In genomic region chr6:5749016-5749665, GRCh38 we compare ENCODE assay signal across 22 cellular contexts.
DNase-seq lines count a peak whose midpoint lies in the region; ATAC-seq, FAIRE-seq and TF ChIP-seq lines count a peak whose summit lies in the region.
"Had no signal": no experiment of that assay in that cellular context is flagged by ENCODE, and none has a peak within 500 bp of the region (broad histone marks: within the 10 kb centered on the region; RNA-seq: fewer than 3 reads in every experiment).

No MANE protein-coding gene starts in this region.

- H3K23me2 ChIP-seq in H1 (ENCODE audit: low read depth, low read length), result no peaks in the 10 kb centered on the region

- DNase-seq in activated CD4-positive, alpha-beta T cell treated with anti-CD3 and anti-CD28 coated beads, Interleukin-2, amount 10 ng/mL, durations not matched to agents 7 days and 5 days, result no peak
- no peak for DNase-seq in activated CD4-positive, alpha-beta T cell treated with anti-CD3 and anti-CD28 coated beads for 36 hours
- DNase-seq in H1 (ENCODE audit: low read depth in 1 of 2, low spot score in 2 of 2) (no peak), lower lobe of right lung (peak; percentile 28), sciatic nerve (ENCODE audit: low spot score) (no peak), superior temporal gyrus (ENCODE audit: extremely low spot score) (no peak), mammary epithelial cell (no peak), CD1c-positive myeloid dendritic cell (ENCODE audit: extremely low spot score) (no peak)
- DNase-seq: AML-193; CD4-positive, CD25-positive, alpha-beta regulatory T cell; COR-L47; DMS 273 treated with DMSO at 0.1 percent for 48 hours; H7; MM.1S; NCI-H1092; NCI-H1436 treated with DMSO at 0.1 percent for 48 hours; NCI-H2081; NCI-H446 treated with DMSO at 0.1 percent for 48 hours; NK-92 treated with Interleukin-12 subunit alpha and Interleukin-12 subunit beta, amount 100 ng/mL, for 24 hours had no signal

- H3K4me2 ChIP-seq in H1 (ENCODE audit: insufficient read depth in 1 of 2, low read depth in 2 of 2, low read length in 2 of 2) (no peak overlapping the region), mammary epithelial cell (ENCODE audit: insufficient read depth, low read depth, low read length) (no peak overlapping the region)

- peaks cover 13% of the 10 kb centered on the region for H3K9me3 Mint-ChIP-seq in activated CD4-positive, alpha-beta T cell treated with anti-CD3 and anti-CD28 coated beads, Interleukin-2, amount 10 ng/mL, durations not matched to agents 7 days and 5 days
- peaks cover 19% of the 10 kb centered on the region for H3K9me3 Mint-ChIP-seq in activated CD4-positive, alpha-beta T cell treated with anti-CD3 and anti-CD28 coated beads for 36 hours (ENCODE audit: low read depth)

- H3K36me3 Mint-ChIP-seq in activated CD4-positive, alpha-beta T cell treated with anti-CD3 and anti-CD28 coated beads, Interleukin-2, amount 10 ng/mL, durations not matched to agents 7 days and 5 days (ENCODE audit: low read depth), result peaks cover 10% of the 10 kb centered on the region
- H3K36me3 Mint-ChIP-seq in activated CD4-positive, alpha-beta T cell treated with anti-CD3 and anti-CD28 coated beads for 36 hours (ENCODE audit: low read depth), result peaks cover 24% of the 10 kb centered on the region

- peaks cover 0 to 6% (median 3%) of the 10 kb centered on the region in 4 experiments; a peak in 4 of 7 replicates for H3K4me1 ChIP-seq in H1 (replicated peaks in 1 of 4; ENCODE audit: control insufficient read depth in 3 of 4, insufficient read depth in 4 of 4, low read length in 3 of 4)
- no peaks in the 10 kb centered on the region for H3K4me1 ChIP-seq in lower lobe of right lung
- no peaks in the 10 kb centered on the region for H3K4me1 ChIP-seq in mammary epithelial cell (ENCODE audit: insufficient read depth, low read length)

- H2BK5ac ChIP-seq in H1 (ENCODE audit: low read depth, low read length), result no peak overlapping the region

- no peak overlapping the region for H4K5ac ChIP-seq in H1 (ENCODE audit: insufficient read length, low read depth, low read length)

- H3K4ac ChIP-seq in H1 (replicated peaks; ENCODE audit: insufficient read length, low read depth, low read length), result no peak overlapping the region

- H4K20me1 ChIP-seq in H1 (replicated peaks in 1 of 2; ENCODE audit: control insufficient read depth in 1 of 2, insufficient read depth in 2 of 2, low read length in 2 of 2) (no peaks in the 10 kb centered on the region), mammary epithelial cell (ENCODE audit: insufficient read depth, low read length) (no peaks in the 10 kb centered on the region)

- no peak overlapping the region for H2BK20ac ChIP-seq in H1 (ENCODE audit: low read length)

- H3K4me3 ChIP-seq in H1 (ENCODE audit: extremely low read depth in 1 of 4, insufficient read depth in 2 of 4, low read depth in 3 of 4, low read length in 4 of 4) (no peak overlapping the region), lower lobe of right lung (no peak overlapping the region), mammary epithelial cell (replicated peaks in 1 of 3; ENCODE audit: insufficient read depth in 1 of 3, low read depth in 2 of 3, low read length in 3 of 3) (no peak overlapping the region)

- no peaks in the 10 kb centered on the region for H3K27me3 Mint-ChIP-seq in activated CD4-positive, alpha-beta T cell treated with anti-CD3 and anti-CD28 coated beads, Interleukin-2, amount 10 ng/mL, durations not matched to agents 7 days and 5 days
- H3K27me3 Mint-ChIP-seq in activated CD4-positive, alpha-beta T cell treated with anti-CD3 and anti-CD28 coated beads for 36 hours, result no peaks in the 10 kb centered on the region
- H3K27me3 Mint-ChIP-seq: CD4-positive, CD25-positive, alpha-beta regulatory T cell had no signal

- H3K79me1 ChIP-seq in H1 (ENCODE audit: low read depth, low read length), result no peaks in the 10 kb centered on the region

- H3K9me3 ChIP-seq in H1 (ENCODE audit: insufficient read depth in 2 of 2, low read depth in 1 of 2, low read length in 1 of 2) (peaks cover under 1 to 2% of the 10 kb centered on the region in 2 experiments; a peak in 3 of 4 replicates), lower lobe of right lung (peaks cover 4% of the 10 kb centered on the region), mammary epithelial cell (replicated peaks; ENCODE audit: insufficient read depth, low read length) (no peaks in the 10 kb centered on the region)

- H3K27me3 ChIP-seq in H1 (replicated peaks in 1 of 4; ENCODE audit: control insufficient read depth in 3 of 4, extremely low read depth in 1 of 4, insufficient read depth in 3 of 4, low read length in 3 of 4), result no peaks in the 10 kb centered on the region
- H3K27me3 ChIP-seq in lower lobe of right lung (ENCODE audit: low read depth), result no peaks in the 10 kb centered on the region
- H3K27me3 ChIP-seq in mammary epithelial cell (ENCODE audit: insufficient read depth, low read length), result no peaks in the 10 kb centered on the region

- no peak overlapping the region for H3K56ac ChIP-seq in H1 (replicated peaks; ENCODE audit: insufficient read length, low read depth, low read length)

- TF ChIP-seq POLR2A in H1 (IDR thresholded peaks at IDR 0.05; ENCODE audit: control extremely low read depth in 1 of 2, low read depth in 2 of 2, low read length in 2 of 2), result no peak

- no peak for TF ChIP-seq RAD21 in H1 (IDR thresholded peaks at IDR 0.05 in 1 of 2, conservative IDR thresholded peaks at IDR 0.05 in 1 of 2; ENCODE audit: low read depth in 2 of 2, low read length in 2 of 2)

- H2BK120ac ChIP-seq in H1 (replicated peaks; ENCODE audit: low read depth, low read length), result no peak overlapping the region

- H4K8ac ChIP-seq in H1 (ENCODE audit: extremely low read depth, insufficient read depth, low read length), result 0 out of 2 replicates have a peak overlapping the region, but pooled peaks have one; percentile 62

- no peak overlapping the region for H3K4me3 Mint-ChIP-seq in activated CD4-positive, alpha-beta T cell treated with anti-CD3 and anti-CD28 coated beads, Interleukin-2, amount 10 ng/mL, durations not matched to agents 7 days and 5 days
- no peak overlapping the region for H3K4me3 Mint-ChIP-seq in activated CD4-positive, alpha-beta T cell treated with anti-CD3 and anti-CD28 coated beads for 36 hours
- H3K4me3 Mint-ChIP-seq: CD4-positive, CD25-positive, alpha-beta regulatory T cell had no signal

- WGBS in H1 (ENCODE audit: extremely low coverage in 1 of 2, insufficient coverage in 1 of 2, insufficient read length in 1 of 2, insufficient replicate concordance in 2 of 2, low coverage in 1 of 2, low lambda C conversion rate in 2 of 2, missing lambda C conversion rate in 1 of 2), 2 experiments, result 79% methylated on average over 6 of the region's 6 CpGs; no CpG with 5 or more reads in 1 of the 2 experiments
- 93% methylated on average over 5 of the region's 6 CpGs for WGBS in mammary epithelial cell (ENCODE audit: low coverage, missing lambda C conversion rate)

- H3K27ac ChIP-seq in H1 (ENCODE audit: low read depth, low read length), result no peak overlapping the region
- no peak overlapping the region for H3K27ac ChIP-seq in lower lobe of right lung
- H3K27ac ChIP-seq in mammary epithelial cell (ENCODE audit: insufficient read depth, low read depth, low read length), result no peak overlapping the region
- H3K27ac ChIP-seq: 22Rv1 had no signal

- H2AFZ ChIP-seq in H1 (ENCODE audit: low read length), result no peak overlapping the region
- no peak overlapping the region for H2AFZ ChIP-seq in mammary epithelial cell (ENCODE audit: low read depth, low read length)

- no peak for FAIRE-seq in H1 (lab: Jason Lieb, UNC)
- FAIRE-seq: G401.6, RCC 7860 had no signal

- H3K27ac Mint-ChIP-seq in activated CD4-positive, alpha-beta T cell treated with anti-CD3 and anti-CD28 coated beads, Interleukin-2, amount 10 ng/mL, durations not matched to agents 7 days and 5 days, result peak overlapping the region; percentile 74
- H3K27ac Mint-ChIP-seq in activated CD4-positive, alpha-beta T cell treated with anti-CD3 and anti-CD28 coated beads for 36 hours, result no peak overlapping the region

- no peaks in the 10 kb centered on the region for H3K4me1 Mint-ChIP-seq in activated CD4-positive, alpha-beta T cell treated with anti-CD3 and anti-CD28 coated beads, Interleukin-2, amount 10 ng/mL, durations not matched to agents 7 days and 5 days
- no peaks in the 10 kb centered on the region for H3K4me1 Mint-ChIP-seq in activated CD4-positive, alpha-beta T cell treated with anti-CD3 and anti-CD28 coated beads for 36 hours

- no peak for ATAC-seq in activated CD4-positive, alpha-beta T cell treated with anti-CD3 and anti-CD28 coated beads for 36 hours
- ATAC-seq in lower lobe of right lung (no peak), sciatic nerve (peak; percentile 15)

- no TSS peak for BruUV-seq in mammary epithelial cell (replicated peaks; lab: Mats Ljungman, UMichigan)

- H3K9ac ChIP-seq in H1 (replicated peaks in 1 of 4; ENCODE audit: extremely low read depth in 1 of 4, low read depth in 3 of 4, low read length in 3 of 4) (no peak overlapping the region), mammary epithelial cell (ENCODE audit: insufficient read depth, low read length) (no peak overlapping the region)

- no peak overlapping the region for H3K18ac ChIP-seq in H1 (ENCODE audit: extremely low read depth, low read length)

- H3K79me2 ChIP-seq in H1 (ENCODE audit: control insufficient read depth in 1 of 2, insufficient read depth in 2 of 2, low read length in 2 of 2) (no peaks in the 10 kb centered on the region), mammary epithelial cell (ENCODE audit: insufficient read depth, low read length) (no peaks in the 10 kb centered on the region)

- H2BK12ac ChIP-seq in H1 (ENCODE audit: low read depth, low read length), result no peak overlapping the region

- POLR2A ChIA-PET in activated CD4-positive, alpha-beta T cell treated with anti-CD3 and anti-CD28 coated beads, Interleukin-2, amount 10 ng/mL, durations not matched to agents 7 days and 5 days (lab: Charles Lee), result no interaction called here
- POLR2A ChIA-PET in activated CD4-positive, alpha-beta T cell treated with anti-CD3 and anti-CD28 coated beads for 36 hours (lab: Charles Lee), result no interaction called here
- POLR2A ChIA-PET in H1 (lab: Charles Lee; ENCODE audit: partially characterized antibody), result no interaction called here

- H2BK15ac ChIP-seq in H1 (ENCODE audit: low read length), result no peak overlapping the region

- no peak overlapping the region for H3K14ac ChIP-seq in H1 (ENCODE audit: insufficient read length)

- CTCF ChIA-PET in activated CD4-positive, alpha-beta T cell treated with anti-CD3 and anti-CD28 coated beads, Interleukin-2, amount 10 ng/mL, durations not matched to agents 7 days and 5 days (lab: Charles Lee), result no interaction called here
- CTCF ChIA-PET in activated CD4-positive, alpha-beta T cell treated with anti-CD3 and anti-CD28 coated beads for 36 hours (lab: Charles Lee), result no interaction called here
- CTCF ChIA-PET in H1 (lab: Charles Lee; ENCODE audit: partially characterized antibody), result interaction anchor here (1.2 to 2.7 kb wide), 3 partner anchors 16 to 251 kb away, joined by 3 to 12 read pairs (median 3); no protein-coding TSS in a partner anchor
- CTCF ChIA-PET in mammary epithelial cell (lab: Charles Lee; ENCODE audit: low non-redundant PET), result no interaction called here

- in situ Hi-C loops in mammary epithelial cell (cut with MboI; ENCODE audit: low sequenced_read_pairs in 2 of 2), result no loop called here

- H3K36me3 ChIP-seq in H1 (ENCODE audit: control insufficient read depth in 2 of 4, insufficient read depth in 4 of 4, low read length in 3 of 4) (0 out of 8 replicates have a peak, but pooled peaks cover 0 to 1% (median 0%) of the 10 kb centered on the region in 4 experiments), lower lobe of right lung (no peaks in the 10 kb centered on the region), mammary epithelial cell (ENCODE audit: insufficient read depth, low read length) (no peaks in the 10 kb centered on the region)

- TF ChIP-seq CTCF in H1 (IDR thresholded peaks at IDR 0.05; ENCODE audit: control extremely low read depth in 1 of 3, insufficient read depth in 1 of 3, low read depth in 1 of 3, low read length in 3 of 3) (no peak), lower lobe of right lung (IDR thresholded peaks at IDR 0.05) (no peak), mammary epithelial cell (conservative IDR thresholded peaks at IDR 0.05 in 1 of 2, IDR thresholded peaks at IDR 0.05 in 1 of 2; ENCODE audit: extremely low read depth in 1 of 2, insufficient read depth in 1 of 2, low read depth in 1 of 2, low read length in 2 of 2) (no peak)

- dilution Hi-C loops in mammary epithelial cell (cut with HindIII; ENCODE audit: low sequenced_read_pairs), result no loop called here

- no peak overlapping the region for H3K23ac ChIP-seq in H1 (ENCODE audit: insufficient read length)

- TF ChIP-seq EP300 in H1 (IDR thresholded peaks at IDR 0.05; ENCODE audit: borderline replicate concordance in 1 of 2, low read depth in 2 of 2, low read length in 2 of 2), result no peak

- intact Hi-C loops in activated CD4-positive, alpha-beta T cell treated with anti-CD3 and anti-CD28 coated beads for 36 hours (cut with DNase I, micrococcal nuclease), result no loop called here
- intact Hi-C loops in lower lobe of right lung (cut with DNase I), result no loop called here
- intact Hi-C loops in sciatic nerve (cut with DNase I), result no loop called here
- intact Hi-C loops in mammary epithelial cell (cut with micrococcal nuclease), result no loop called here

- H2AK5ac ChIP-seq in H1 (ENCODE audit: low read depth, low read length), result peak overlapping the region; percentile 29; the same call in 1 of the 2 replicates

- H4K91ac ChIP-seq in H1 (replicated peaks; ENCODE audit: insufficient read length, low read length), result no peak overlapping the region
